34 cellular contexts compared by ENCODE assay signal in the genomic region with DNA sequence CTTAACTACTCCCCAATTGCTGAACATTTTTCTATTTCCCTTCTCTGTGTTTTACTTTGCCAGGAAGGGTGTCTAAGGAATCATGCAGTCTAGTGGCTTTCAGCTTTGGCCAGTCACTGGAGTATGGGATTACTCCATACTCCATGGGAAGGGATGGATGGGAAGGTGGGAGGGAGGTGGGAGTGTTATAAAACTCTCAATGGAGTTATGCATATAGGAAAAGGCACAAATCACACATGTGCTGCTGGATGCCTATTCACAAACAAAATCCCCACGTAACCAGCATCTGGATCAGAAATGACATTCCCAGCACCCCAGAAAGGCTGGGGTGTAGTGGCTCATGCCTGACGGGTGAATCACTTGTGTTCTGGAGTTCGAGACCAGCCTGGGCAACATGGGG.
"Had no signal": no experiment of that assay in that cellular context is flagged by ENCODE, and none has a peak within 500 bp of the region (broad histone marks: within the 10 kb centered on the region; RNA-seq: fewer than 3 reads in every experiment).

No MANE protein-coding gene starts in this region.

- DNase-seq: activated B cell treated with CpG ODN at 0.5 μM for 24 hours; activated CD4-positive, alpha-beta memory T cell treated with anti-CD3 and anti-CD28 coated beads for 36 hours; activated CD4-positive, alpha-beta T cell treated with anti-CD3 and anti-CD28 coated beads for 4 hours; activated CD4-positive, alpha-beta T cell treated with anti-CD3 and anti-CD28 coated beads, Interleukin-2, amount 10 ng/mL, durations not matched to agents 24 days and 14 days; activated CD4-positive, alpha-beta T cell treated with anti-CD3 and anti-CD28 coated beads, Interleukin-2, amount 50 U/mL, for 1 hour; activated CD4-positive, alpha-beta T cell treated with anti-CD3 and anti-CD28 coated beads, Interleukin-2, amount 50 U/mL, for 4 hours; activated CD4-positive, CD25-positive, alpha-beta regulatory T cell treated with anti-CD3 and anti-CD28 coated beads, Interleukin-2, amount 50 U/mL, for 72 hours; activated CD8-positive, alpha-beta memory T cell treated with anti-CD3 and anti-CD28 coated beads, Interleukin-2, amount 50 U/mL, for 4 hours; activated CD8-positive, alpha-beta T cell treated with anti-CD3 and anti-CD28 coated beads for 36 hours; activated effector memory CD4-positive, alpha-beta T cell treated with anti-CD3 and anti-CD28 coated beads, Interleukin-2, amount 50 U/mL, for 16 hours; activated gamma-delta T cell treated with Interleukin-2 at 50 U/mL for 16 hours; activated naive CD4-positive, alpha-beta T cell; activated naive CD4-positive, alpha-beta T cell treated with anti-CD3 and anti-CD28 coated beads for 36 hours; activated naive CD4-positive, alpha-beta T cell treated with anti-CD3 and anti-CD28 coated beads, Interleukin-2, amount 50 U/mL, for 16 hours; activated naive CD8-positive, alpha-beta T cell treated with anti-CD3 and anti-CD28 coated beads for 36 hours; activated T-cell treated with anti-CD3 and anti-CD28 coated beads for 4 hours; activated T-cell treated with anti-CD3 and anti-CD28 coated beads, Interleukin-2, amount 50 U/mL, for 1 hour; activated T-cell treated with anti-CD3 and anti-CD28 coated beads, Interleukin-2, amount 50 U/mL, for 4 hours; amniotic stem cell; aorta; body of pancreas; brain microvascular endothelial cell; central memory CD4-positive, alpha-beta T cell; T-helper 1 cell; T-helper 2 cell; T-helper 9 cell; WERI-Rb-1 had no signal

- H3K4me3 Mint-ChIP-seq: activated B cell treated with CpG ODN at 0.5 μM for 24 hours; activated CD4-positive, alpha-beta memory T cell treated with anti-CD3 and anti-CD28 coated beads for 36 hours; activated CD4-positive, alpha-beta T cell treated with anti-CD3 and anti-CD28 coated beads, Interleukin-2, amount 10 ng/mL, durations not matched to agents 24 days and 14 days; activated CD8-positive, alpha-beta T cell treated with anti-CD3 and anti-CD28 coated beads for 36 hours; activated naive CD4-positive, alpha-beta T cell treated with anti-CD3 and anti-CD28 coated beads for 36 hours; activated naive CD8-positive, alpha-beta T cell treated with anti-CD3 and anti-CD28 coated beads for 36 hours; activated T-cell treated with anti-CD3 and anti-CD28 coated beads, Interleukin-2, amount 50 U/mL, for 4 hours; activated T-helper 1 cell treated with anti-CD3 and anti-CD28 coated beads, Interleukin-12 subunit alpha, Interleukin-12 subunit beta, Interleukin-2, Interleukin-4 antibody, amounts not matched to agents 30 ng/mL and 10 ng/mL and 1 ng/mL, durations not matched to agents 14 hours and 24 hours and 36 hours; activated T-helper 17 cell treated with anti-CD3 and anti-CD28 coated beads, Interleukin-2, amount 50 U/mL, for 72 hours; T-helper 1 cell treated with Interleukin-12 subunit alpha and Interleukin-12 subunit beta and Interleukin-4 antibody, amounts not matched to agents 30 μg/mL and 1 μg/mL, for 36 hours; T-helper 2 cell treated with Interferon-gamma antibody and Interleukin-4, amounts not matched to agents 5 μg/mL and 100 μg/mL, for 36 hours had no signal

- H3K27me3 Mint-ChIP-seq: activated B cell treated with CpG ODN at 0.5 μM for 24 hours; activated CD4-positive, alpha-beta memory T cell treated with anti-CD3 and anti-CD28 coated beads for 36 hours; activated CD8-positive, alpha-beta T cell treated with anti-CD3 and anti-CD28 coated beads for 36 hours; activated naive CD8-positive, alpha-beta T cell treated with anti-CD3 and anti-CD28 coated beads for 36 hours; activated T-helper 17 cell treated with anti-CD3 and anti-CD28 coated beads, Interleukin-2, amount 50 U/mL, for 72 hours had no signal

- H3K27ac ChIP-seq: adrenal gland, body of pancreas, brain microvascular endothelial cell, breast epithelium, WERI-Rb-1 had no signal

- H3K4me1 Mint-ChIP-seq: activated B cell treated with CpG ODN at 0.5 μM for 24 hours; activated CD4-positive, alpha-beta T cell treated with anti-CD3 and anti-CD28 coated beads, Interleukin-2, amount 10 ng/mL, durations not matched to agents 24 days and 14 days; activated naive CD8-positive, alpha-beta T cell treated with anti-CD3 and anti-CD28 coated beads for 36 hours had no signal

- H3K27me3 ChIP-seq: adrenal gland, body of pancreas, brain microvascular endothelial cell, breast epithelium had no signal

- H3K9me3 ChIP-seq: adrenal gland, body of pancreas, breast epithelium had no signal

- H3K4me1 ChIP-seq: adrenal gland, body of pancreas, breast epithelium had no signal

- ATAC-seq: activated CD8-positive, alpha-beta T cell treated with anti-CD3 and anti-CD28 coated beads for 36 hours; activated naive CD4-positive, alpha-beta T cell treated with anti-CD3 and anti-CD28 coated beads, Interleukin-2, amount 50 U/mL, for 72 hours; activated T-cell treated with anti-CD3 and anti-CD28 coated beads, Interleukin-2, amount 50 U/mL, for 4 hours; activated T-helper 17 cell treated with anti-CD3 and anti-CD28 coated beads, Interleukin-2, amount 50 U/mL, for 72 hours; body of pancreas had no signal

- H3K27ac Mint-ChIP-seq: activated B cell treated with CpG ODN at 0.5 μM for 24 hours; activated CD4-positive, alpha-beta memory T cell treated with anti-CD3 and anti-CD28 coated beads for 36 hours; activated CD4-positive, alpha-beta T cell treated with anti-CD3 and anti-CD28 coated beads, Interleukin-2, amount 10 ng/mL, durations not matched to agents 24 days and 14 days; activated CD8-positive, alpha-beta T cell treated with anti-CD3 and anti-CD28 coated beads for 36 hours; activated naive CD4-positive, alpha-beta T cell treated with anti-CD3 and anti-CD28 coated beads for 36 hours; activated naive CD4-positive, alpha-beta T cell treated with anti-CD3 and anti-CD28 coated beads, Interleukin-2, amount 50 U/mL, for 72 hours; activated naive CD8-positive, alpha-beta T cell treated with anti-CD3 and anti-CD28 coated beads for 36 hours; activated T-helper 1 cell treated with anti-CD3 and anti-CD28 coated beads, Interleukin-12 subunit alpha, Interleukin-12 subunit beta, Interleukin-2, Interleukin-4 antibody, amounts not matched to agents 30 ng/mL and 10 ng/mL and 1 ng/mL, durations not matched to agents 14 hours and 24 hours and 36 hours; activated T-helper 17 cell treated with anti-CD3 and anti-CD28 coated beads, Interleukin-2, amount 50 U/mL, for 72 hours; T-helper 1 cell treated with Interleukin-12 subunit alpha and Interleukin-12 subunit beta and Interleukin-4 antibody, amounts not matched to agents 30 μg/mL and 1 μg/mL, for 36 hours; T-helper 2 cell treated with Interferon-gamma antibody and Interleukin-4, amounts not matched to agents 5 μg/mL and 100 μg/mL, for 36 hours had no signal

- H3K4me3 ChIP-seq: adrenal gland, body of pancreas, breast epithelium had no signal

- H3K9me3 Mint-ChIP-seq: activated B cell treated with CpG ODN at 0.5 μM for 24 hours; activated CD4-positive, alpha-beta memory T cell treated with anti-CD3 and anti-CD28 coated beads for 36 hours; activated CD4-positive, alpha-beta T cell treated with anti-CD3 and anti-CD28 coated beads, Interleukin-2, amount 10 ng/mL, durations not matched to agents 24 days and 14 days; activated CD8-positive, alpha-beta T cell treated with anti-CD3 and anti-CD28 coated beads for 36 hours; activated naive CD4-positive, alpha-beta T cell treated with anti-CD3 and anti-CD28 coated beads for 36 hours; activated naive CD4-positive, alpha-beta T cell treated with anti-CD3 and anti-CD28 coated beads, Interleukin-2, amount 50 U/mL, for 72 hours; activated naive CD8-positive, alpha-beta T cell treated with anti-CD3 and anti-CD28 coated beads for 36 hours; activated T-cell treated with anti-CD3 and anti-CD28 coated beads, Interleukin-2, amount 50 U/mL, for 4 hours; activated T-helper 1 cell treated with anti-CD3 and anti-CD28 coated beads, Interleukin-12 subunit alpha, Interleukin-12 subunit beta, Interleukin-2, Interleukin-4 antibody, amounts not matched to agents 30 ng/mL and 10 ng/mL and 1 ng/mL, durations not matched to agents 14 hours and 24 hours and 36 hours; activated T-helper 17 cell treated with anti-CD3 and anti-CD28 coated beads, Interleukin-2, amount 50 U/mL, for 72 hours; T-helper 1 cell treated with Interleukin-12 subunit alpha and Interleukin-12 subunit beta and Interleukin-4 antibody, amounts not matched to agents 30 μg/mL and 1 μg/mL, for 36 hours; T-helper 2 cell treated with Interferon-gamma antibody and Interleukin-4, amounts not matched to agents 5 μg/mL and 100 μg/mL, for 36 hours had no signal

- H3K36me3 ChIP-seq: adrenal gland, brain microvascular endothelial cell, breast epithelium, WERI-Rb-1 had no signal

- H3K36me3 Mint-ChIP-seq: activated CD4-positive, alpha-beta memory T cell treated with anti-CD3 and anti-CD28 coated beads for 36 hours; activated naive CD4-positive, alpha-beta T cell treated with anti-CD3 and anti-CD28 coated beads, Interleukin-2, amount 50 U/mL, for 72 hours; activated naive CD8-positive, alpha-beta T cell treated with anti-CD3 and anti-CD28 coated beads for 36 hours had no signal
